26 cellular contexts compared by ENCODE assay signal in genomic region chr19:27676877-27677276, GRCh38.
"Had no signal": no experiment of that assay in that cellular context is flagged by ENCODE, and none has a peak within 500 bp of the region (broad histone marks: within the 10 kb centered on the region; RNA-seq: fewer than 3 reads in every experiment).

No MANE protein-coding gene starts in this region.

- ATAC-seq: gastroesophageal sphincter; left lung; naive thymus-derived CD4-positive, alpha-beta T cell; pancreas; stimulated activated effector memory CD8-positive, alpha-beta T cell treated with anti-CD3 and anti-CD28 coated beads, Interleukin-12 subunit alpha, Interleukin-12 subunit beta, amount 100 ng/mL, for 72 hours; stimulated activated naive CD8-positive, alpha-beta T cell treated with anti-CD3 and anti-CD28 coated beads, Interleukin-15, amount 100 ng/mL, for 72 hours; T-cell had no signal

- H3K36me3 Mint-ChIP-seq: activated naive CD8-positive, alpha-beta T cell; stimulated activated effector memory CD8-positive, alpha-beta T cell treated with anti-CD3 and anti-CD28 coated beads, Interleukin-12 subunit alpha, Interleukin-12 subunit beta, amount 100 ng/mL, for 72 hours; T-cell had no signal

- H3K4me1 Mint-ChIP-seq: activated B cell treated with CpG ODN at 0.5 μM for 24 hours; naive thymus-derived CD4-positive, alpha-beta T cell; stimulated activated effector memory CD8-positive, alpha-beta T cell treated with anti-CD3 and anti-CD28 coated beads, Interleukin-12 subunit alpha, Interleukin-12 subunit beta, amount 100 ng/mL, for 72 hours; stimulated activated naive CD8-positive, alpha-beta T cell treated with anti-CD3 and anti-CD28 coated beads, Interleukin-15, amount 100 ng/mL, for 72 hours; T-cell had no signal

- H3K36me3 ChIP-seq: gastroesophageal sphincter, left lung, pancreas, prostate gland, thyroid gland had no signal

- H3K9me3 ChIP-seq: pancreas, prostate gland, thyroid gland had no signal

- H3K4me1 ChIP-seq: gastroesophageal sphincter, left lung, pancreas, prostate gland, thyroid gland had no signal

- H3K4me3 Mint-ChIP-seq: activated B cell treated with CpG ODN at 0.5 μM for 24 hours; activated naive CD8-positive, alpha-beta T cell; naive thymus-derived CD4-positive, alpha-beta T cell; stimulated activated effector memory CD8-positive, alpha-beta T cell treated with anti-CD3 and anti-CD28 coated beads, Interleukin-12 subunit alpha, Interleukin-12 subunit beta, amount 100 ng/mL, for 72 hours; stimulated activated naive CD8-positive, alpha-beta T cell treated with anti-CD3 and anti-CD28 coated beads, Interleukin-15, amount 100 ng/mL, for 72 hours; T-cell; T-helper 2 cell treated with Interferon-gamma antibody and Interleukin-4, amounts not matched to agents 5 μg/mL and 100 μg/mL, for 36 hours had no signal

- H3K27me3 ChIP-seq: gastroesophageal sphincter, left lung, pancreas, thyroid gland had no signal

- H3K27me3 Mint-ChIP-seq: activated B cell treated with CpG ODN at 0.5 μM for 24 hours; activated naive CD8-positive, alpha-beta T cell; naive thymus-derived CD4-positive, alpha-beta T cell; stimulated activated naive CD8-positive, alpha-beta T cell treated with anti-CD3 and anti-CD28 coated beads, Interleukin-15, amount 100 ng/mL, for 72 hours; T-cell had no signal

- DNase-seq: activated B cell treated with CpG ODN at 0.5 μM for 24 hours; activated CD4-positive, alpha-beta T cell treated with anti-CD3 and anti-CD28 coated beads for 4 hours; activated CD4-positive, alpha-beta T cell treated with anti-CD3 and anti-CD28 coated beads, Interleukin-2, amount 50 U/mL, for 4 hours; activated effector memory CD4-positive, alpha-beta T cell treated with Interleukin-2 at 50 U/mL for 16 hours; activated naive CD4-positive, alpha-beta T cell treated with Interleukin-2 at 50 U/mL for 16 hours; activated T-cell treated with anti-CD3 and anti-CD28 coated beads for 4 hours; anterior cingulate cortex; dermis blood vessel endothelial cell; effector CD8-positive, alpha-beta T cell; erythroblast; head of caudate nucleus; kidney glomerular epithelial cell; left lung; naive thymus-derived CD4-positive, alpha-beta T cell; pancreas; stimulated activated CD4-positive, alpha-beta T cell treated with anti-CD3 and anti-CD28 coated beads, Interleukin-12 subunit alpha, Interleukin-12 subunit beta, amount 100 ng/mL, for 4 hours; stimulated activated CD4-positive, alpha-beta T cell treated with anti-CD3 and anti-CD28 coated beads, Interleukin-4, amount 100 ng/mL, for 24 hours; stimulated activated naive CD8-positive, alpha-beta T cell treated with anti-CD3 and anti-CD28 coated beads, Interleukin-15, amount 100 ng/mL, for 72 hours; substantia nigra; T-cell; thyroid gland had no signal

- H3K27ac ChIP-seq: gastroesophageal sphincter, left lung, pancreas, prostate gland, thyroid gland had no signal

- H3K4me3 ChIP-seq: gastroesophageal sphincter, left lung, pancreas, prostate gland, thyroid gland had no signal

- H3K27ac Mint-ChIP-seq: activated B cell treated with CpG ODN at 0.5 μM for 24 hours; activated naive CD8-positive, alpha-beta T cell; naive thymus-derived CD4-positive, alpha-beta T cell; stimulated activated effector memory CD8-positive, alpha-beta T cell treated with anti-CD3 and anti-CD28 coated beads, Interleukin-12 subunit alpha, Interleukin-12 subunit beta, amount 100 ng/mL, for 72 hours; stimulated activated naive CD8-positive, alpha-beta T cell treated with anti-CD3 and anti-CD28 coated beads, Interleukin-15, amount 100 ng/mL, for 72 hours; T-cell; T-helper 2 cell treated with Interferon-gamma antibody and Interleukin-4, amounts not matched to agents 5 μg/mL and 100 μg/mL, for 36 hours had no signal
